ENCODE assay signal across 9 cellular contexts in genomic region chr19:36013280-36014028, GRCh38. TPM values are rescaled to one million over a fixed set of nuclear protein-coding genes. Genes with fewer than 3 reads are reported as not detected.
DNase-seq lines count a peak whose midpoint lies in the region; ATAC-seq and TF ChIP-seq lines count a peak whose summit lies in the region.
"Had no signal": no experiment of that assay in that cellular context is flagged by ENCODE, and none has a peak within 500 bp of the region (broad histone marks: within the 10 kb centered on the region; RNA-seq: fewer than 3 reads in every experiment).

No MANE protein-coding gene starts in this region.

- peaks cover 42% of the 10 kb centered on the region for H3K4me1 Mint-ChIP-seq in activated T-cell treated with anti-CD3 and anti-CD28 coated beads, Interleukin-2, amount 50 U/mL, for 4 hours (ENCODE audit: low read depth)

- TF ChIP-seq POLR2A in adrenal gland (IDR thresholded peaks at IDR 0.05) (no peak), tibial nerve (IDR thresholded peaks at IDR 0.05) (no peak)

- intact Hi-C loops in adrenal gland (cut with DNase I), result loop anchor here in 1 of 2 donors (5.0 kb wide), 1 partner anchor 39 kb away; the partner anchor contains the start of genes THAP8 and WDR62

- no peaks in the 10 kb centered on the region for H3K9me3 ChIP-seq in adrenal gland (replicated peaks in 1 of 3)
- H3K9me3 ChIP-seq in liver (ENCODE audit: control insufficient read depth in 4 of 4, low read length in 3 of 4), result no peaks in the 10 kb centered on the region
- H3K9me3 ChIP-seq in tibial nerve, result no peaks in the 10 kb centered on the region

- TF ChIP-seq RAD21 in liver (IDR thresholded peaks at IDR 0.05), result no peak

- H3K27ac ChIP-seq in adrenal gland (peak overlapping the region in 4 of 5 donors; percentile 43 to 79 (median 68)), liver (ENCODE audit: low read depth in 1 of 2, low read length in 2 of 2) (peak overlapping the region; percentile 51 to 59), tibial nerve (peak overlapping the region; percentile 80 to 96 (median 90))

- no peak for DNase-seq in activated T-cell treated with anti-CD3 and anti-CD28 coated beads, Interleukin-2, amount 50 U/mL, for 4 hours
- DNase-seq in activated T-cell treated with anti-CD3 and anti-CD28 coated beads for 4 hours, result no peak
- no peak for DNase-seq in adrenal gland
- DNase-seq in tibial nerve (ENCODE audit: low spot score in 2 of 2), result no peak
- DNase-seq in LoVo (ENCODE audit: low spot score), result no peak
- DNase-seq in NOMO-1 (lab: John Stamatoyannopoulos, UW; ENCODE audit: unreplicated experiment in 2 of 2), result no peak

- H3K36me3 Mint-ChIP-seq in activated T-cell treated with anti-CD3 and anti-CD28 coated beads, Interleukin-2, amount 50 U/mL, for 4 hours (ENCODE audit: insufficient read depth), result no peaks in the 10 kb centered on the region

- no peaks in the 10 kb centered on the region for H3K27me3 Mint-ChIP-seq in activated T-cell treated with anti-CD3 and anti-CD28 coated beads, Interleukin-2, amount 50 U/mL, for 4 hours (ENCODE audit: low read depth)

- TF ChIP-seq EP300 in tibial nerve (IDR thresholded peaks at IDR 0.05), result no peak

- no peaks in the 10 kb centered on the region for H3K9me3 Mint-ChIP-seq in activated T-cell treated with anti-CD3 and anti-CD28 coated beads, Interleukin-2, amount 50 U/mL, for 4 hours

- H3K36me3 ChIP-seq in adrenal gland (replicated peaks in 1 of 2) (peaks cover 0 to 3% of the 10 kb centered on the region in 2 donors), liver (ENCODE audit: control insufficient read depth in 4 of 4, insufficient read depth in 3 of 4, low read depth in 1 of 4, low read length in 3 of 4) (no peaks in the 10 kb centered on the region), tibial nerve (peaks cover 0 to 30% (median 0%) of the 10 kb centered on the region in 3 donors)

- no peak for ATAC-seq in activated T-cell treated with anti-CD3 and anti-CD28 coated beads, Interleukin-2, amount 50 U/mL, for 4 hours
- ATAC-seq in GM21737 (IDR thresholded peaks at IDR 0.05; ENCODE audit: unreplicated experiment), result no peak

- peak overlapping the region; percentile 66 to 80 for H3K9ac ChIP-seq in liver (ENCODE audit: low read depth in 1 of 2, low read length in 2 of 2)

- H3K4me3 Mint-ChIP-seq in activated T-cell treated with anti-CD3 and anti-CD28 coated beads, Interleukin-2, amount 50 U/mL, for 4 hours, result peak overlapping the region; percentile 97

- TF ChIP-seq CTCF in adrenal gland (IDR thresholded peaks at IDR 0.05) (no peak), liver (IDR thresholded peaks at IDR 0.05; ENCODE audit: low read depth, low read length, missing input control) (no peak), tibial nerve (IDR thresholded peaks at IDR 0.05) (no peak)

- 24 to 32% (median 31%) methylated on average over 14 to 15 of the region's 15 CpGs for whole genome bisulfite sequencing in adrenal gland, 4 donors
- 37% methylated on average over 15 of the region's 15 CpGs for WGBS in liver
- WGBS in tibial nerve, 2 donors, result 25 to 26% methylated on average over 15 of the region's 15 CpGs

- H3K4me1 ChIP-seq in adrenal gland (replicated peaks in 1 of 2) (peaks cover 16 to 18% of the 10 kb centered on the region in 2 donors), liver (ENCODE audit: control insufficient read depth in 4 of 4, insufficient read depth in 4 of 4, low read length in 3 of 4) (peaks cover 10 to 32% (median 22%) of the 10 kb centered on the region in 4 donors), tibial nerve (peaks cover 0 to 35% (median 21%) of the 10 kb centered on the region in 4 donors)

- H3K27me3 ChIP-seq in adrenal gland, result no peaks in the 10 kb centered on the region
- no peaks in the 10 kb centered on the region for H3K27me3 ChIP-seq in liver (ENCODE audit: control insufficient read depth in 4 of 4, insufficient read depth in 4 of 4, low read length in 3 of 4)
- no peaks in the 10 kb centered on the region for H3K27me3 ChIP-seq in tibial nerve

- H3K4me3 ChIP-seq in adrenal gland (peak overlapping the region in 3 of 4 donors; percentile 39 to 57 (median 54)), liver (ENCODE audit: low read depth in 1 of 3, low read length in 3 of 3) (peak overlapping the region; percentile 65 to 70 (median 69)), tibial nerve (peak overlapping the region; percentile 57 to 75 (median 69))

TF ChIP-seq in liver, 16 proteins besides CTCF, POLR2A, EP300 and RAD21 (continues in another document):
- no peak for TF ChIP-seq EGR1 (IDR thresholded peaks at IDR 0.05; ENCODE audit: low read depth in 2 of 2)
- TF ChIP-seq, protein P1, sequence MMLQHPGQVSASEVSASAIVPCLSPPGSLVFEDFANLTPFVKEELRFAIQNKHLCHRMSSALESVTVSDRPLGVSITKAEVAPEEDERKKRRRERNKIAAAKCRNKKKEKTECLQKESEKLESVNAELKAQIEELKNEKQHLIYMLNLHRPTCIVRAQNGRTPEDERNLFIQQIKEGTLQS (IDR thresholded peaks at IDR 0.05), result no peak
- no peak for TF ChIP-seq REST (IDR thresholded peaks at IDR 0.05)
- TF ChIP-seq NR2F2 (IDR thresholded peaks at IDR 0.05), result no peak
- no peak for TF ChIP-seq SP1 (IDR thresholded peaks at IDR 0.05)
- TF ChIP-seq, protein P2, sequence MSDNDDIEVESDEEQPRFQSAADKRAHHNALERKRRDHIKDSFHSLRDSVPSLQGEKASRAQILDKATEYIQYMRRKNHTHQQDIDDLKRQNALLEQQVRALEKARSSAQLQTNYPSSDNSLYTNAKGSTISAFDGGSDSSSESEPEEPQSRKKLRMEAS (IDR thresholded peaks at IDR 0.05), result no peak
- no peak for TF ChIP-seq JUND (IDR thresholded peaks at IDR 0.05)
- no peak for TF ChIP-seq HNF4G (IDR thresholded peaks at IDR 0.05)

RNA-seq across cellular contexts. Expression of gene ALKBH6, which starts 0.6 kb away (rescaled TPM):
- 10 to 100 TPM; 33.1 to 38.2 (median 36.1) TPM for total RNA-seq in activated T-cell treated with anti-CD3 and anti-CD28 coated beads, Interleukin-2, amount 50 U/mL, for 4 hours
- total RNA-seq in adrenal gland, result 10 to 100 TPM; 16.8 to 30.6 (median 23.8) TPM
- polyA plus RNA-seq in adrenal gland, result 10 to 100 TPM; 18.5 to 39.8 (median 39.2) TPM
- 1 to 10 TPM; 6.3 to 8.3 TPM for total RNA-seq in liver
- 10 to 100 TPM in 1 of 2 donors, 1 to 10 TPM in 1; 9.3 to 11.8 TPM for polyA plus RNA-seq in liver
- 10 to 100 TPM; 25.3 to 46.0 (median 33.9) TPM for total RNA-seq in tibial nerve

RNA-seq across cellular contexts. Expression of gene SYNE4, which starts 4.8 kb away (rescaled TPM):
- total RNA-seq in activated T-cell treated with anti-CD3 and anti-CD28 coated beads, Interleukin-2, amount 50 U/mL, for 4 hours, result 1 to 10 TPM in 2 of 3 donors, under 1 TPM in 1; 0.92 to 1.4 (median 1.2) TPM
- total RNA-seq in adrenal gland (under 1 TPM in 5 of 8 donors, not detected in 3; 0.14 to 0.53 (median 0.46) TPM), liver (1 to 10 TPM; 1.8 to 4.4 TPM), tibial nerve (1 to 10 TPM in 1 of 4 donors, under 1 TPM in 2, not detected in 1; 0.21 to 2.1 (median 0.98) TPM)
- polyA plus RNA-seq in adrenal gland (1 to 10 TPM in 1 of 3 donors, under 1 TPM in 2; 0.18 to 3.0 (median 0.67) TPM), liver (1 to 10 TPM; 4.3 to 5.7 TPM)
- total RNA-seq: RPMI7951 had no signal

RNA-seq across cellular contexts. Expression of gene SDHAF1, which starts 18.5 kb away (rescaled TPM):
- total RNA-seq in activated T-cell treated with anti-CD3 and anti-CD28 coated beads, Interleukin-2, amount 50 U/mL, for 4 hours, result 10 to 100 TPM; 27.3 to 29.7 (median 28.0) TPM
- total RNA-seq in adrenal gland, result 10 to 100 TPM; 19.5 to 68.9 (median 32.5) TPM
- polyA plus RNA-seq in adrenal gland, result 10 to 100 TPM; 13.7 to 19.2 (median 15.9) TPM
- total RNA-seq in liver, result 10 to 100 TPM in 1 of 2 donors, 1 to 10 TPM in 1; 8.4 to 28.4 TPM
- 10 to 100 TPM; 16.0 to 21.7 TPM for polyA plus RNA-seq in liver
- 10 to 100 TPM; 67.8 to 88.9 (median 77.1) TPM for total RNA-seq in tibial nerve

RNA-seq across cellular contexts. Expression of gene CLIP3, which starts 19.2 kb away (rescaled TPM):
- 1 to 10 TPM in 1 of 3 donors, under 1 TPM in 2; 0.33 to 1.4 (median 0.58) TPM for total RNA-seq in activated T-cell treated with anti-CD3 and anti-CD28 coated beads, Interleukin-2, amount 50 U/mL, for 4 hours
- total RNA-seq in adrenal gland (10 to 100 TPM in 2 of 8 donors, 1 to 10 TPM in 6; 1.3 to 12.5 (median 6.9) TPM), liver (1 to 10 TPM in 1 of 2 donors, under 1 TPM in 1; 0.59 to 1.5 TPM), tibial nerve (10 to 100 TPM; 20.1 to 44.7 (median 24.6) TPM)
- polyA plus RNA-seq in adrenal gland (10 to 100 TPM in 2 of 3 donors, 1 to 10 TPM in 1; 8.3 to 20.1 (median 12.6) TPM), liver (under 1 TPM; 0.78 to 0.82 TPM)

RNA-seq across cellular contexts. Expression of gene THAP8, which starts 40.6 kb away (rescaled TPM):
- total RNA-seq in activated T-cell treated with anti-CD3 and anti-CD28 coated beads, Interleukin-2, amount 50 U/mL, for 4 hours, result 1 to 10 TPM in 1 of 3 donors, under 1 TPM in 2; 0.76 to 1.2 (median 0.90) TPM
- total RNA-seq in adrenal gland, result 10 to 100 TPM in 3 of 8 donors, 1 to 10 TPM in 5; 3.2 to 15.9 (median 7.9) TPM
- polyA plus RNA-seq in adrenal gland, result 1 to 10 TPM; 3.2 to 6.0 (median 3.4) TPM
- 1 to 10 TPM; 1.8 to 2.3 TPM for total RNA-seq in liver
- polyA plus RNA-seq in liver, result 1 to 10 TPM; 4.2 to 4.4 TPM
- 10 to 100 TPM; 11.4 to 21.0 (median 16.0) TPM for total RNA-seq in tibial nerve
